In genomic region chr3:144801890-144802289, GRCh38 we compare ENCODE assay signal across 19 cellular contexts.
"Had no signal": no experiment of that assay in that cellular context is flagged by ENCODE, and none has a peak within 500 bp of the region (broad histone marks: within the 10 kb centered on the region; RNA-seq: fewer than 3 reads in every experiment).

No MANE protein-coding gene starts in this region.

- H3K4me3 ChIP-seq: MG63, SJCRH30 had no signal

- DNase-seq: Karpas-422, KG1, MG63, NCI-H1092, NCI-H1105 treated with DMSO at 0.1 percent for 48 hours, NCI-H1417 treated with DMSO at 0.1 percent for 48 hours, NCI-H1694, NCI-H187 treated with DMSO at 0.1 percent for 48 hours, NCI-H2029 treated with DMSO at 0.1 percent for 48 hours, NCI-H226, NCI-H446, NCI-H510A, NCI-H524 treated with DMSO at 0.1 percent for 48 hours, NCI-H69, NCI-H774, RPMI8226, SHP77, SJCRH30 had no signal

- H3K36me3 ChIP-seq: MG63, SJCRH30 had no signal

- H3K9me3 ChIP-seq: SJCRH30 had no signal

- H3K27ac ChIP-seq: SJCRH30 had no signal

- H3K27me3 ChIP-seq: MG63, SJCRH30 had no signal

- ATAC-seq: SK-N-SH treated with all-trans-retinoic acid at 6 μM for 48 hours had no signal

- H3K4me1 ChIP-seq: SJCRH30 had no signal
